Comparison of ENCODE assay signal across 1 cellular context in genomic region chr16:29862884-29863668, GRCh38.
A peak's percentile ranks its signal among the peaks of the same experiment; 100 is the strongest.
TF ChIP-seq lines count a peak whose summit lies in the region.

A gene with protein sequence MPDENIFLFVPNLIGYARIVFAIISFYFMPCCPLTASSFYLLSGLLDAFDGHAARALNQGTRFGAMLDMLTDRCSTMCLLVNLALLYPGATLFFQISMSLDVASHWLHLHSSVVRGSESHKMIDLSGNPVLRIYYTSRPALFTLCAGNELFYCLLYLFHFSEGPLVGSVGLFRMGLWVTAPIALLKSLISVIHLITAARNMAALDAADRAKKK (minus strand): TSS chr16:29863226. CDS start chr16:29862857, 369 bp downstream.

TF ChIP-seq in HepG2, 621 proteins besides CTCF, POLR2A, EP300 and RAD21 (continued from another document and continues in another):
- TF ChIP-seq, protein P1, sequence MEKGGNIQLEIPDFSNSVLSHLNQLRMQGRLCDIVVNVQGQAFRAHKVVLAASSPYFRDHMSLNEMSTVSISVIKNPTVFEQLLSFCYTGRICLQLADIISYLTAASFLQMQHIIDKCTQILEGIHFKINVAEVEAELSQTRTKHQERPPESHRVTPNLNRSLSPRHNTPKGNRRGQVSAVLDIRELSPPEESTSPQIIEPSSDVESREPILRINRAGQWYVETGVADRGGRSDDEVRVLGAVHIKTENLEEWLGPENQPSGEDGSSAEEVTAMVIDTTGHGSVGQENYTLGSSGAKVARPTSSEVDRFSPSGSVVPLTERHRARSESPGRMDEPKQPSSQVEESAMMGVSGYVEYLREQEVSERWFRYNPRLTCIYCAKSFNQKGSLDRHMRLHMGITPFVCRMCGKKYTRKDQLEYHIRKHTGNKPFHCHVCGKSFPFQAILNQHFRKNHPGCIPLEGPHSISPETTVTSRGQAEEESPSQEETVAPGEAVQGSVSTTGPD (CRISPR knock-in tag; IDR thresholded peaks at IDR 0.05) = no peak
- no peak; the same call in 1 of the 2 replicates for TF ChIP-seq ZNF607 (CRISPR knock-in tag; IDR thresholded peaks at IDR 0.05; ENCODE audit: borderline replicate concordance)
- peak; percentile 57; the same call in 1 of the 2 replicates for TF ChIP-seq ZNF143 (CRISPR knock-in tag; IDR thresholded peaks at IDR 0.05)
- TF ChIP-seq DR1 (CRISPR knock-in tag; IDR thresholded peaks at IDR 0.05) = no peak
- TF ChIP-seq BORCS8-MEF2B (CRISPR knock-in tag; IDR thresholded peaks at IDR 0.05) = peak; percentile 73
- peak; percentile 47 for TF ChIP-seq HNF1A (IDR thresholded peaks at IDR 0.05; ENCODE audit: low read depth)
- peak; percentile 35; the same call in 1 of the 2 replicates for TF ChIP-seq HNF1A (CRISPR knock-in tag; IDR thresholded peaks at IDR 0.05; ENCODE audit: borderline replicate concordance)
- TF ChIP-seq, protein P2, sequence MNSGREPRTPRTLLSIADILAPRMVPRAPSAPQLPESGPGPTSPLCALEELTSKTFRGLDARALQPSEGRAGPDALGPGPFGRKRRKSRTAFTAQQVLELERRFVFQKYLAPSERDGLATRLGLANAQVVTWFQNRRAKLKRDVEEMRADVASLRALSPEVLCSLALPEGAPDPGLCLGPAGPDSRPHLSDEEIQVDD (CRISPR knock-in tag; IDR thresholded peaks at IDR 0.05; ENCODE audit: borderline replicate concordance) = no peak; the same call in 1 of the 2 replicates
- no peak for TF ChIP-seq ZNF367 (CRISPR knock-in tag; IDR thresholded peaks at IDR 0.05; ENCODE audit: borderline replicate concordance)
- TF ChIP-seq HBP1 (CRISPR knock-in tag; IDR thresholded peaks at IDR 0.05; ENCODE audit: low read depth) = peak; percentile 78
- TF ChIP-seq RORA (CRISPR knock-in tag; IDR thresholded peaks at IDR 0.05) = no peak
- TF ChIP-seq CHCHD3 (CRISPR knock-in tag; IDR thresholded peaks at IDR 0.05) = no peak
- no peak for TF ChIP-seq GTF3A (CRISPR knock-in tag; conservative IDR thresholded peaks at IDR 0.05)
- TF ChIP-seq ZBTB39 (CRISPR knock-in tag; IDR thresholded peaks at IDR 0.05) = no peak
- peak; percentile 48 for TF ChIP-seq ZNF256 (CRISPR knock-in tag; conservative IDR thresholded peaks at IDR 0.05)
- TF ChIP-seq ZNF792 (CRISPR knock-in tag; IDR thresholded peaks at IDR 0.05) = peak; percentile 79
- no peak for TF ChIP-seq TAF15 (IDR thresholded peaks at IDR 0.05; ENCODE audit: low read depth, low read length, poor library complexity, severe bottlenecking)
- TF ChIP-seq SMAD9 (CRISPR knock-in tag; IDR thresholded peaks at IDR 0.05) = no peak
- no peak for TF ChIP-seq MTA3 (CRISPR knock-in tag; IDR thresholded peaks at IDR 0.05)
- TF ChIP-seq, protein P3, sequence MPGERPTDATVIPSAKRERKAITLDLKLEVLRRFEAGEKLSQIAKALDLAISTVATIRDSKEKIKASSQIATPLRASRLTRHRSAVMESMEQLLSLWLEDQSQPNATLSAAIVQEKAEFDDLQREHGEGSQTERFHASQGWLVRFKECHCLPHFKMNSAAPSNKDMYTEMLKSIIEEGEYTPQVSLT (CRISPR knock-in tag; IDR thresholded peaks at IDR 0.05; ENCODE audit: borderline replicate concordance, low read depth) = no peak
- peak; percentile 62; the same call in 1 of the 2 replicates for TF ChIP-seq ISL2 (CRISPR knock-in tag; IDR thresholded peaks at IDR 0.05)
- TF ChIP-seq ZNF644 (CRISPR knock-in tag; IDR thresholded peaks at IDR 0.05; ENCODE audit: low read depth) = no peak
- TF ChIP-seq ZBTB8A (CRISPR knock-in tag; IDR thresholded peaks at IDR 0.05; ENCODE audit: borderline replicate concordance, low read depth) = no peak
- no peak for TF ChIP-seq ZNF713 (CRISPR knock-in tag; IDR thresholded peaks at IDR 0.05)
- peak; percentile 82 for TF ChIP-seq MAZ (IDR thresholded peaks at IDR 0.05; ENCODE audit: borderline replicate concordance, low read depth, low read length)
- peak; percentile 88; the same call in 1 of the 2 replicates for TF ChIP-seq MAZ (CRISPR knock-in tag; IDR thresholded peaks at IDR 0.05; ENCODE audit: low read depth)
- TF ChIP-seq SOX13 (IDR thresholded peaks at IDR 0.05) = no peak
- peak in 1 of 2 experiments; percentile 63; a peak in 2 of 4 replicates for TF ChIP-seq SOX13 (CRISPR knock-in tag; conservative IDR thresholded peaks at IDR 0.05 in 1 of 2, IDR thresholded peaks at IDR 0.05 in 1 of 2)
- no peak for TF ChIP-seq ZBTB10 (CRISPR knock-in tag; IDR thresholded peaks at IDR 0.05; ENCODE audit: borderline replicate concordance)
- TF ChIP-seq RELA (CRISPR knock-in tag; IDR thresholded peaks at IDR 0.05) = peak; percentile 83; the same call in 1 of the 2 replicates
- TF ChIP-seq ZNF670 (CRISPR knock-in tag; IDR thresholded peaks at IDR 0.05; ENCODE audit: borderline replicate concordance) = peak; percentile 90; the same call in 1 of the 2 replicates
- TF ChIP-seq ZNF577 (CRISPR knock-in tag; IDR thresholded peaks at IDR 0.05; ENCODE audit: borderline replicate concordance, low read depth) = no peak
- TF ChIP-seq ZNF34 (CRISPR knock-in tag; IDR thresholded peaks at IDR 0.05; ENCODE audit: borderline replicate concordance) = no peak
- peak; percentile 70; the same call in 1 of the 2 replicates for TF ChIP-seq ZNF589 (CRISPR knock-in tag; conservative IDR thresholded peaks at IDR 0.05)
- TF ChIP-seq ZNF296 (CRISPR knock-in tag; conservative IDR thresholded peaks at IDR 0.05) = no peak; the same call in 1 of the 2 replicates
- TF ChIP-seq ARNT2 (CRISPR knock-in tag; IDR thresholded peaks at IDR 0.05; ENCODE audit: low read depth) = peak; percentile 64; the same call in 1 of the 2 replicates
- no peak for TF ChIP-seq MYNN (CRISPR knock-in tag; IDR thresholded peaks at IDR 0.05; ENCODE audit: low read depth)
- no peak for TF ChIP-seq NR1H2 (CRISPR knock-in tag; IDR thresholded peaks at IDR 0.05; ENCODE audit: borderline replicate concordance, low read depth)
- no peak for TF ChIP-seq SYNCRIP (IDR thresholded peaks at IDR 0.05; ENCODE audit: insufficient read depth, low read depth, low read length)
- peak; percentile 97 for TF ChIP-seq BHLHE40 (IDR thresholded peaks at IDR 0.05; ENCODE audit: low read length)
- TF ChIP-seq FOXK1 (CRISPR knock-in tag; IDR thresholded peaks at IDR 0.05; ENCODE audit: borderline replicate concordance, low read depth) = no peak; the same call in 1 of the 2 replicates
- TF ChIP-seq, protein P4, sequence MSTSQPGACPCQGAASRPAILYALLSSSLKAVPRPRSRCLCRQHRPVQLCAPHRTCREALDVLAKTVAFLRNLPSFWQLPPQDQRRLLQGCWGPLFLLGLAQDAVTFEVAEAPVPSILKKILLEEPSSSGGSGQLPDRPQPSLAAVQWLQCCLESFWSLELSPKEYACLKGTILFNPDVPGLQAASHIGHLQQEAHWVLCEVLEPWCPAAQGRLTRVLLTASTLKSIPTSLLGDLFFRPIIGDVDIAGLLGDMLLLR (CRISPR knock-in tag; IDR thresholded peaks at IDR 0.05) = peak; percentile 74; the same call in 1 of the 2 replicates
- no peak for TF ChIP-seq ZNF543 (CRISPR knock-in tag; IDR thresholded peaks at IDR 0.05)
- TF ChIP-seq, protein P5, sequence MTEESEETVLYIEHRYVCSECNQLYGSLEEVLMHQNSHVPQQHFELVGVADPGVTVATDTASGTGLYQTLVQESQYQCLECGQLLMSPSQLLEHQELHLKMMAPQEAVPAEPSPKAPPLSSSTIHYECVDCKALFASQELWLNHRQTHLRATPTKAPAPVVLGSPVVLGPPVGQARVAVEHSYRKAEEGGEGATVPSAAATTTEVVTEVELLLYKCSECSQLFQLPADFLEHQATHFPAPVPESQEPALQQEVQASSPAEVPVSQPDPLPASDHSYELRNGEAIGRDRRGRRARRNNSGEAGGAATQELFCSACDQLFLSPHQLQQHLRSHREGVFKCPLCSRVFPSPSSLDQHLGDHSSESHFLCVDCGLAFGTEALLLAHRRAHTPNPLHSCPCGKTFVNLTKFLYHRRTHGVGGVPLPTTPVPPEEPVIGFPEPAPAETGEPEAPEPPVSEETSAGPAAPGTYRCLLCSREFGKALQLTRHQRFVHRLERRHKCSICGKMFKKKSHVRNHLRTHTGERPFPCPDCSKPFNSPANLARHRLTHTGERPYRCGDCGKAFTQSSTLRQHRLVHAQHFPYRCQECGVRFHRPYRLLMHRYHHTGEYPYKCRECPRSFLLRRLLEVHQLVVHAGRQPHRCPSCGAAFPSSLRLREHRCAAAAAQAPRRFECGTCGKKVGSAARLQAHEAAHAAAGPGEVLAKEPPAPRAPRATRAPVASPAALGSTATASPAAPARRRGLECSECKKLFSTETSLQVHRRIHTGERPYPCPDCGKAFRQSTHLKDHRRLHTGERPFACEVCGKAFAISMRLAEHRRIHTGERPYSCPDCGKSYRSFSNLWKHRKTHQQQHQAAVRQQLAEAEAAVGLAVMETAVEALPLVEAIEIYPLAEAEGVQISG (CRISPR knock-in tag; IDR thresholded peaks at IDR 0.05) = peak; percentile 99
- peak; percentile 94 for TF ChIP-seq CREM (IDR thresholded peaks at IDR 0.05)
- TF ChIP-seq CREM (CRISPR knock-in tag; IDR thresholded peaks at IDR 0.05) = peak; percentile 66; the same call in 1 of the 2 replicates
- TF ChIP-seq TBL1XR1 (IDR thresholded peaks at IDR 0.05; ENCODE audit: borderline replicate concordance, low read length, partially characterized antibody) = peak; percentile 43
- TF ChIP-seq CC2D1A (CRISPR knock-in tag; IDR thresholded peaks at IDR 0.05) = no peak
